In genomic region chr10:38054361-38054797, GRCh38 we compare ENCODE assay signal across 13 cellular contexts. TPM values are rescaled to one million over a fixed set of nuclear protein-coding genes. Genes with fewer than 3 reads are reported as not detected.
DNase-seq lines count a peak whose midpoint lies in the region; FAIRE-seq and TF ChIP-seq lines count a peak whose summit lies in the region.
"Had no signal": no experiment of that assay in that cellular context is flagged by ENCODE, and none has a peak within 500 bp of the region (broad histone marks: within the 10 kb centered on the region; RNA-seq: fewer than 3 reads in every experiment).

No MANE protein-coding gene starts in this region.

- DNase-seq in D721Med (ENCODE audit: insufficient read length, low spot score) (no peak), NB4 (ENCODE audit: low read depth) (peak; percentile 1), endothelial cell (ENCODE audit: low spot score) (no peak), non-pigmented ciliary epithelial cell (ENCODE audit: low read depth) (peak; percentile 69), substantia nigra (lab: John Stamatoyannopoulos, UW) (no peak), NCI-H2171 treated with DMSO at 0.1 percent for 48 hours (lab: John Stamatoyannopoulos, UW) (no peak), NCI-H2196 (lab: John Stamatoyannopoulos, UW; ENCODE audit: unreplicated experiment) (no peak)
- DNase-seq in activated effector memory CD4-positive, alpha-beta T cell treated with anti-CD3 and anti-CD28 coated beads, Interleukin-2, amount 50 U/mL, for 16 hours: no peak
- DNase-seq: activated CD4-positive, alpha-beta T cell treated with anti-CD3 and anti-CD28 coated beads, Interleukin-2, amount 50 U/mL, for 1 hour; activated naive CD4-positive, alpha-beta T cell; cortex of kidney; T-helper 17 cell; transverse colon had no signal

- H3K27me3 Mint-ChIP-seq in endothelial cell (ENCODE audit: unreplicated experiment): no peaks in the 10 kb centered on the region
- H3K27me3 Mint-ChIP-seq: T-helper 17 cell had no signal

- peaks cover 21% of the 10 kb centered on the region for H3K9me3 Mint-ChIP-seq in endothelial cell (ENCODE audit: unreplicated experiment)

- TF ChIP-seq CTCF in D721Med (IDR thresholded peaks at IDR 0.05; ENCODE audit: insufficient read depth, missing control alignments) (no peak), NB4 (IDR thresholded peaks at IDR 0.05; ENCODE audit: low read depth, low read length) (no peak), endothelial cell (IDR thresholded peaks at IDR 0.05; ENCODE audit: unreplicated experiment) (no peak)

- no peak for TF ChIP-seq POLR2A in NB4 (IDR thresholded peaks at IDR 0.05; ENCODE audit: extremely low read depth, insufficient read length)

- no peak overlapping the region for H3K27ac ChIP-seq in substantia nigra (ENCODE audit: low read depth, low read length, poor library complexity, severe bottlenecking)
- H3K27ac ChIP-seq: transverse colon had no signal

- no peaks in the 10 kb centered on the region for H3K4me1 Mint-ChIP-seq in endothelial cell (ENCODE audit: unreplicated experiment)
- H3K4me1 Mint-ChIP-seq: T-helper 17 cell had no signal

- H3K36me3 Mint-ChIP-seq in endothelial cell (ENCODE audit: low read depth, unreplicated experiment): peaks cover 82% of the 10 kb centered on the region

- peak overlapping the region; percentile 69 for H3K4me3 Mint-ChIP-seq in endothelial cell (ENCODE audit: unreplicated experiment)
- H3K4me3 Mint-ChIP-seq: T-helper 17 cell had no signal

- no peak overlapping the region for H3K4me3 ChIP-seq in NB4 (ENCODE audit: low read depth, low read length)
- H3K4me3 ChIP-seq: transverse colon had no signal

- FAIRE-seq in D721Med (lab: Jason Lieb, UNC): peak; percentile 16

- no peak overlapping the region for H3K27ac Mint-ChIP-seq in endothelial cell (ENCODE audit: unreplicated experiment)
- H3K27ac Mint-ChIP-seq: T-helper 17 cell had no signal

RNA-seq across cellular contexts. Expression of gene ZNF37A, which starts 39.8 kb away (rescaled TPM):
- total RNA-seq in endothelial cell (ENCODE audit: unreplicated experiment): 8.7 TPM

RNA-seq across cellular contexts. Expression of gene ZNF33A, which starts 43.9 kb away (rescaled TPM):
- 29.3 TPM for total RNA-seq in endothelial cell (ENCODE audit: unreplicated experiment)

Comparison
In these comparisons a context has a peak if more than half of its experiments do, and no peak if none do; other contexts are left out.
1. DNase-seq: peak in NB4 (single experiment) and non-pigmented ciliary epithelial cell (single experiment); none in D721Med (single experiment), endothelial cell (single experiment), activated effector memory CD4-positive, alpha-beta T cell treated with anti-CD3 and anti-CD28 coated beads, Interleukin-2, amount 50 U/mL, for 16 hours (single experiment), substantia nigra (0 of 49), NCI-H2171 treated with DMSO at 0.1 percent for 48 hours (single experiment) and NCI-H2196 (single experiment).